Comparison of ENCODE assay signal across 1 cellular context in genomic region chr19:33302974-33303790, GRCh38.
TF ChIP-seq lines count a peak whose summit lies in the region.

No MANE protein-coding gene starts in this region.

TF ChIP-seq in H1, 55 proteins besides CTCF, POLR2A, EP300 and RAD21 (continued from another document):
- 0 out of 2 replicates have a peak, but pooled peaks have one; percentile 23 for TF ChIP-seq SP1 (IDR thresholded peaks at IDR 0.05; ENCODE audit: low read depth, low read length)
- no peak for TF ChIP-seq CREB1 (IDR thresholded peaks at IDR 0.05)
- no peak for TF ChIP-seq KDM1A (IDR thresholded peaks at IDR 0.05; ENCODE audit: borderline replicate concordance, low read length)
- TF ChIP-seq KDM4A (IDR thresholded peaks at IDR 0.05; ENCODE audit: low read depth, low read length, severe bottlenecking), result peak; percentile 80
- TF ChIP-seq CTBP2 (IDR thresholded peaks at IDR 0.05; ENCODE audit: borderline replicate concordance, insufficient read depth, insufficient read length, low read length), result no peak
- no peak for TF ChIP-seq SRF (IDR thresholded peaks at IDR 0.05; ENCODE audit: low read depth, low read length)
- TF ChIP-seq RFX5 (IDR thresholded peaks at IDR 0.05; ENCODE audit: borderline replicate concordance, low read depth, low read length), result no peak
- TF ChIP-seq EGR1 (IDR thresholded peaks at IDR 0.05; ENCODE audit: borderline replicate concordance, low read depth, low read length), result peak; percentile 65; the same call in 1 of the 2 replicates
- no peak for TF ChIP-seq JUN (IDR thresholded peaks at IDR 0.05; ENCODE audit: low read depth, low read length)
- TF ChIP-seq TCF12 (IDR thresholded peaks at IDR 0.05; ENCODE audit: low read depth, low read length), result no peak
- TF ChIP-seq JUND (IDR thresholded peaks at IDR 0.05; ENCODE audit: low read length), result no peak
- TF ChIP-seq HDAC6 (IDR thresholded peaks at IDR 0.05; ENCODE audit: low read depth, low read length), result no peak
- TF ChIP-seq TAF1 (IDR thresholded peaks at IDR 0.05; ENCODE audit: low read depth, low read length), result peak; percentile 23; the same call in 1 of the 2 replicates
- no peak for TF ChIP-seq SIRT6 (IDR thresholded peaks at IDR 0.05; ENCODE audit: low read length)
- TF ChIP-seq RXRA (IDR thresholded peaks at IDR 0.05; ENCODE audit: insufficient read depth, low read depth, low read length), result no peak
- TF ChIP-seq ATF2 (IDR thresholded peaks at IDR 0.05; ENCODE audit: low read length), result no peak
- no peak for TF ChIP-seq CBX5 (IDR thresholded peaks at IDR 0.05; ENCODE audit: low read depth, low read length)
- no peak for TF ChIP-seq ZNF274 (IDR thresholded peaks at IDR 0.05; ENCODE audit: borderline replicate concordance, extremely low read depth, low read length)
- TF ChIP-seq FOSL1 (IDR thresholded peaks at IDR 0.05; ENCODE audit: insufficient read depth, low read depth, low read length), result peak; percentile 97
- no peak for TF ChIP-seq CEBPB (IDR thresholded peaks at IDR 0.05; ENCODE audit: low read depth, low read length)
- TF ChIP-seq, protein P1, sequence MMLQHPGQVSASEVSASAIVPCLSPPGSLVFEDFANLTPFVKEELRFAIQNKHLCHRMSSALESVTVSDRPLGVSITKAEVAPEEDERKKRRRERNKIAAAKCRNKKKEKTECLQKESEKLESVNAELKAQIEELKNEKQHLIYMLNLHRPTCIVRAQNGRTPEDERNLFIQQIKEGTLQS (IDR thresholded peaks at IDR 0.05; ENCODE audit: insufficient read depth, low read depth, low read length), result no peak
- no peak for TF ChIP-seq POLR2AphosphoS5 (IDR thresholded peaks at IDR 0.05; ENCODE audit: low read depth, low read length)
- TF ChIP-seq GTF2F1 (IDR thresholded peaks at IDR 0.05; ENCODE audit: borderline replicate concordance, low read depth, low read length), result no peak
- TF ChIP-seq RBBP5 (IDR thresholded peaks at IDR 0.05; ENCODE audit: borderline replicate concordance, low read depth, low read length), result no peak
- TF ChIP-seq SIX5 (IDR thresholded peaks at IDR 0.05; ENCODE audit: low read depth, low read length), result no peak
- TF ChIP-seq ASH2L (IDR thresholded peaks at IDR 0.05; ENCODE audit: low read length), result peak; percentile 22
- no peak for TF ChIP-seq SP4 (IDR thresholded peaks at IDR 0.05; ENCODE audit: low read length)
- TF ChIP-seq TAF7 (optimal IDR thresholded peaks at IDR 0.05; ENCODE audit: borderline replicate concordance, low read depth, low read length), result no peak
- peak; percentile 55 for TF ChIP-seq EZH2 (IDR thresholded peaks at IDR 0.05; ENCODE audit: low read depth, low read length, severe bottlenecking)
- TF ChIP-seq, protein P2, sequence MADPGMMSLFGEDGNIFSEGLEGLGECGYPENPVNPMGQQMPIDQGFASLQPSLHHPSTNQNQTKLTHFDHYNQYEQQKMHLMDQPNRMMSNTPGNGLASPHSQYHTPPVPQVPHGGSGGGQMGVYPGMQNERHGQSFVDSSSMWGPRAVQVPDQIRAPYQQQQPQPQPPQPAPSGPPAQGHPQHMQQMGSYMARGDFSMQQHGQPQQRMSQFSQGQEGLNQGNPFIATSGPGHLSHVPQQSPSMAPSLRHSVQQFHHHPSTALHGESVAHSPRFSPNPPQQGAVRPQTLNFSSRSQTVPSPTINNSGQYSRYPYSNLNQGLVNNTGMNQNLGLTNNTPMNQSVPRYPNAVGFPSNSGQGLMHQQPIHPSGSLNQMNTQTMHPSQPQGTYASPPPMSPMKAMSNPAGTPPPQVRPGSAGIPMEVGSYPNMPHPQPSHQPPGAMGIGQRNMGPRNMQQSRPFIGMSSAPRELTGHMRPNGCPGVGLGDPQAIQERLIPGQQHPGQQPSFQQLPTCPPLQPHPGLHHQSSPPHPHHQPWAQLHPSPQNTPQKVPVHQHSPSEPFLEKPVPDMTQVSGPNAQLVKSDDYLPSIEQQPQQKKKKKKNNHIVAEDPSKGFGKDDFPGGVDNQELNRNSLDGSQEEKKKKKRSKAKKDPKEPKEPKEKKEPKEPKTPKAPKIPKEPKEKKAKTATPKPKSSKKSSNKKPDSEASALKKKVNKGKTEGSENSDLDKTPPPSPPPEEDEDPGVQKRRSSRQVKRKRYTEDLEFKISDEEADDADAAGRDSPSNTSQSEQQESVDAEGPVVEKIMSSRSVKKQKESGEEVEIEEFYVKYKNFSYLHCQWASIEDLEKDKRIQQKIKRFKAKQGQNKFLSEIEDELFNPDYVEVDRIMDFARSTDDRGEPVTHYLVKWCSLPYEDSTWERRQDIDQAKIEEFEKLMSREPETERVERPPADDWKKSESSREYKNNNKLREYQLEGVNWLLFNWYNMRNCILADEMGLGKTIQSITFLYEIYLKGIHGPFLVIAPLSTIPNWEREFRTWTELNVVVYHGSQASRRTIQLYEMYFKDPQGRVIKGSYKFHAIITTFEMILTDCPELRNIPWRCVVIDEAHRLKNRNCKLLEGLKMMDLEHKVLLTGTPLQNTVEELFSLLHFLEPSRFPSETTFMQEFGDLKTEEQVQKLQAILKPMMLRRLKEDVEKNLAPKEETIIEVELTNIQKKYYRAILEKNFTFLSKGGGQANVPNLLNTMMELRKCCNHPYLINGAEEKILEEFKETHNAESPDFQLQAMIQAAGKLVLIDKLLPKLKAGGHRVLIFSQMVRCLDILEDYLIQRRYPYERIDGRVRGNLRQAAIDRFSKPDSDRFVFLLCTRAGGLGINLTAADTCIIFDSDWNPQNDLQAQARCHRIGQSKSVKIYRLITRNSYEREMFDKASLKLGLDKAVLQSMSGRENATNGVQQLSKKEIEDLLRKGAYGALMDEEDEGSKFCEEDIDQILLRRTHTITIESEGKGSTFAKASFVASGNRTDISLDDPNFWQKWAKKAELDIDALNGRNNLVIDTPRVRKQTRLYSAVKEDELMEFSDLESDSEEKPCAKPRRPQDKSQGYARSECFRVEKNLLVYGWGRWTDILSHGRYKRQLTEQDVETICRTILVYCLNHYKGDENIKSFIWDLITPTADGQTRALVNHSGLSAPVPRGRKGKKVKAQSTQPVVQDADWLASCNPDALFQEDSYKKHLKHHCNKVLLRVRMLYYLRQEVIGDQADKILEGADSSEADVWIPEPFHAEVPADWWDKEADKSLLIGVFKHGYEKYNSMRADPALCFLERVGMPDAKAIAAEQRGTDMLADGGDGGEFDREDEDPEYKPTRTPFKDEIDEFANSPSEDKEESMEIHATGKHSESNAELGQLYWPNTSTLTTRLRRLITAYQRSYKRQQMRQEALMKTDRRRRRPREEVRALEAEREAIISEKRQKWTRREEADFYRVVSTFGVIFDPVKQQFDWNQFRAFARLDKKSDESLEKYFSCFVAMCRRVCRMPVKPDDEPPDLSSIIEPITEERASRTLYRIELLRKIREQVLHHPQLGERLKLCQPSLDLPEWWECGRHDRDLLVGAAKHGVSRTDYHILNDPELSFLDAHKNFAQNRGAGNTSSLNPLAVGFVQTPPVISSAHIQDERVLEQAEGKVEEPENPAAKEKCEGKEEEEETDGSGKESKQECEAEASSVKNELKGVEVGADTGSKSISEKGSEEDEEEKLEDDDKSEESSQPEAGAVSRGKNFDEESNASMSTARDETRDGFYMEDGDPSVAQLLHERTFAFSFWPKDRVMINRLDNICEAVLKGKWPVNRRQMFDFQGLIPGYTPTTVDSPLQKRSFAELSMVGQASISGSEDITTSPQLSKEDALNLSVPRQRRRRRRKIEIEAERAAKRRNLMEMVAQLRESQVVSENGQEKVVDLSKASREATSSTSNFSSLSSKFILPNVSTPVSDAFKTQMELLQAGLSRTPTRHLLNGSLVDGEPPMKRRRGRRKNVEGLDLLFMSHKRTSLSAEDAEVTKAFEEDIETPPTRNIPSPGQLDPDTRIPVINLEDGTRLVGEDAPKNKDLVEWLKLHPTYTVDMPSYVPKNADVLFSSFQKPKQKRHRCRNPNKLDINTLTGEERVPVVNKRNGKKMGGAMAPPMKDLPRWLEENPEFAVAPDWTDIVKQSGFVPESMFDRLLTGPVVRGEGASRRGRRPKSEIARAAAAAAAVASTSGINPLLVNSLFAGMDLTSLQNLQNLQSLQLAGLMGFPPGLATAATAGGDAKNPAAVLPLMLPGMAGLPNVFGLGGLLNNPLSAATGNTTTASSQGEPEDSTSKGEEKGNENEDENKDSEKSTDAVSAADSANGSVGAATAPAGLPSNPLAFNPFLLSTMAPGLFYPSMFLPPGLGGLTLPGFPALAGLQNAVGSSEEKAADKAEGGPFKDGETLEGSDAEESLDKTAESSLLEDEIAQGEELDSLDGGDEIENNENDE (IDR thresholded peaks at IDR 0.05; ENCODE audit: insufficient replicate concordance, low read length), result no peak
- no peak for TF ChIP-seq CHD2 (IDR thresholded peaks at IDR 0.05; ENCODE audit: low read length)
- no peak for TF ChIP-seq BACH1 (IDR thresholded peaks at IDR 0.05; ENCODE audit: low read length)
- TF ChIP-seq SAP30 (IDR thresholded peaks at IDR 0.05; ENCODE audit: insufficient read depth, insufficient replicate concordance, low read length), result no peak
- no peak for TF ChIP-seq NRF1 (IDR thresholded peaks at IDR 0.05; ENCODE audit: low read depth, low read length)
- TF ChIP-seq CBX8 (IDR thresholded peaks at IDR 0.05; ENCODE audit: borderline replicate concordance, low read depth, low read length), result no peak
- TF ChIP-seq TEAD4 (IDR thresholded peaks at IDR 0.05; ENCODE audit: low read depth, low read length), result no peak
- no peak for TF ChIP-seq MAFK (IDR thresholded peaks at IDR 0.05; ENCODE audit: low read depth, low read length)
- no peak for TF ChIP-seq TBP (IDR thresholded peaks at IDR 0.05; ENCODE audit: low read depth, low read length)
- TF ChIP-seq BRCA1 (IDR thresholded peaks at IDR 0.05; ENCODE audit: low read depth, low read length), result no peak
- TF ChIP-seq USF2 (IDR thresholded peaks at IDR 0.05; ENCODE audit: low read length), result no peak
- TF ChIP-seq HDAC2 (IDR thresholded peaks at IDR 0.05; ENCODE audit: borderline replicate concordance in 1 of 2, low read depth in 2 of 2, low read length in 2 of 2), result no peak
- TF ChIP-seq, protein P3, sequence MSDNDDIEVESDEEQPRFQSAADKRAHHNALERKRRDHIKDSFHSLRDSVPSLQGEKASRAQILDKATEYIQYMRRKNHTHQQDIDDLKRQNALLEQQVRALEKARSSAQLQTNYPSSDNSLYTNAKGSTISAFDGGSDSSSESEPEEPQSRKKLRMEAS (IDR thresholded peaks at IDR 0.05), result peak; percentile 90
